ENCODE assay signal across 1 cellular context in genomic region chr6:31691564-31692108, GRCh38.
TF ChIP-seq lines count a peak whose summit lies in the region.

No MANE protein-coding gene starts in this region.

TF ChIP-seq in IMR-90, 13 proteins besides CTCF, POLR2A, EP300 and RAD21:
- TF ChIP-seq NFE2L2 (IDR thresholded peaks at IDR 0.05; ENCODE audit: low read depth, low read length) (no peak), ELK1 (IDR thresholded peaks at IDR 0.05; ENCODE audit: borderline replicate concordance, low read depth, low read length) (no peak), CEBPB (IDR thresholded peaks at IDR 0.05; ENCODE audit: low read depth, low read length) (no peak), MXI1 (IDR thresholded peaks at IDR 0.05; ENCODE audit: borderline replicate concordance, low read depth, low read length) (no peak), RFX5 (IDR thresholded peaks at IDR 0.05; ENCODE audit: low read depth, low read length) (no peak), USF2 (IDR thresholded peaks at IDR 0.05; ENCODE audit: low read depth, low read length) (no peak), BHLHE40 (IDR thresholded peaks at IDR 0.05; ENCODE audit: low read depth, low read length) (no peak), MAFK (IDR thresholded peaks at IDR 0.05; ENCODE audit: low read depth, low read length) (no peak), SMC3 (IDR thresholded peaks at IDR 0.05; ENCODE audit: low read depth, low read length) (no peak), MAZ (IDR thresholded peaks at IDR 0.05; ENCODE audit: borderline replicate concordance, low read depth, low read length) (no peak), CHD1 (IDR thresholded peaks at IDR 0.05; ENCODE audit: low read depth, low read length) (no peak)
TF ChIP-seq in IMR-90: peak in this region for 0.
